Comparison of ENCODE assay signal across 8 cellular contexts in the genomic region with DNA sequence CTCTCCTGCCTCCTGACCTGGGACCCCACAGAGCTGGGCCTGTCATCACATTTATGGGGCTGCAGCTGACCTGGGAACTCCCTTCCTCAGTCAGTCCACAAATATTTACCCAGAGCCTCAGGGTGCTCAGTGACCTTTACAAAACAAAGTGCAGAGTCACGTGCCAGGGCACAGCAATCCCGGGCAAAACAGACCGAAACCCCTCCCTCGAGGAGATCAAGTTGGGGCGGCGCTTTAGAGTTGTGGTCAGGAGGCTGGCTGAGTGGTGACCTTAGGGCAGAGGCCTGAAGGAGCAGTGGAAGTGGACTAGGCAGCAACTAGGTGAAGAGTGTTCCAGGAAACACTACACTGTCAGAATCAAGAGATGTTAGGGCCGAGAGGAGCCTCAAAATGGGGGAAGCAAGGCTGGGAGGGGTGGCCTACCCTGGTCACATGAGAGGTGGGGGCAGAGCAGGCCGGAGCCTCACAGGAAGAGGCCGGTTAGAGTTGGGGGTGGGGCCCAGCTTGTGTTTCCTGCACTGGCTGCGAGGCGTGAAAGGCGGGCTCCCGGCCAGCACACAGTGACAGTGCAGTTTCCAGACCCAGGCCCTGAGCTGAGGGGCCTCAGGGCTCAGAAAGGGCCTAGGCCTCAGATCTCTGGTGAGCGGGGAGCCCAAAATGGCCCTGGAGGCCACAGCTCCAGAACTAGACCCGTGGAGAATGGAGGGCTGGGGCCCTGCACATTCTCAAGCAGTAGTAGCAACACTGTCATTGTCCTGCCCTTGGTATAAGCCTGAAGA. TPM values are rescaled to one million over a fixed set of nuclear protein-coding genes. Genes with fewer than 3 reads are reported as not detected.
DNase-seq lines count a peak whose midpoint lies in the region; ATAC-seq and TF ChIP-seq lines count a peak whose summit lies in the region.

No MANE protein-coding gene starts in this region.

- H3K4me1 ChIP-seq in Karpas-422 (ENCODE audit: low read length), result peaks cover 83% of the 10 kb centered on the region

- H3K9me3 ChIP-seq in Karpas-422 (ENCODE audit: low read length), result no peaks in the 10 kb centered on the region

- H3K36me3 ChIP-seq in Karpas-422 (ENCODE audit: insufficient read depth, low read length), result no peaks in the 10 kb centered on the region

- H3K36me3 Mint-ChIP-seq in nephron (ENCODE audit: low read depth), result no peaks in the 10 kb centered on the region

- H4K20me1 ChIP-seq in Karpas-422 (ENCODE audit: insufficient read depth, low read depth, low read length), result peaks cover 8% of the 10 kb centered on the region

- H3K4me2 ChIP-seq in Karpas-422 (ENCODE audit: low read depth, low read length, poor library complexity, severe bottlenecking), result peak overlapping the region; percentile 78

- H3K9me2 ChIP-seq in Karpas-422 (replicated peaks; ENCODE audit: insufficient read depth, low read length), result no peaks in the 10 kb centered on the region

- peak overlapping the region; percentile 99 to 100 (median 99) for H3K27ac Mint-ChIP-seq in nephron
- peak overlapping the region; percentile 99 to 100 for H3K27ac Mint-ChIP-seq in stimulated activated naive CD8-positive, alpha-beta T cell treated with anti-CD3 and anti-CD28 coated beads, Interleukin-15, amount 100 ng/mL, for 72 hours

- no peaks in the 10 kb centered on the region for H3K9me3 Mint-ChIP-seq in nephron
- H3K9me3 Mint-ChIP-seq in stimulated activated naive CD8-positive, alpha-beta T cell treated with anti-CD3 and anti-CD28 coated beads, Interleukin-15, amount 100 ng/mL, for 72 hours, result peaks cover 0 to 10% of the 10 kb centered on the region in 2 donors

- peak; percentile 91 for DNase-seq in DMS79 treated with DMSO at 0.1 percent for 48 hours (lab: John Stamatoyannopoulos, UW)
- DNase-seq in Karpas-422, result peak; percentile 99
- peak; percentile 99 for DNase-seq in RPMI7951 (ENCODE audit: low read depth)
- DNase-seq in activated T-helper 9 cell treated with anti-CD3 and anti-CD28 coated beads, Interleukin-2, amount 50 U/mL, for 16 hours (ENCODE audit: low read depth), result peak; percentile 73
- peak; percentile 98 for DNase-seq in fibroblast of pulmonary artery (ENCODE audit: low read depth)
- peak; percentile 94 to 97 for DNase-seq in stimulated activated naive CD8-positive, alpha-beta T cell treated with anti-CD3 and anti-CD28 coated beads, Interleukin-15, amount 100 ng/mL, for 72 hours

- H3K4me3 ChIP-seq in Karpas-422 (ENCODE audit: low read length), result peak overlapping the region; percentile 63
- H3K4me3 ChIP-seq in fibroblast of pulmonary artery (replicated peaks; ENCODE audit: low read depth, low read length), result peak overlapping the region; percentile 50

- peak overlapping the region; percentile 58; the same call in 1 of the 2 replicates for H2AFZ ChIP-seq in Karpas-422 (ENCODE audit: low read length)

- H3K27me3 ChIP-seq in Karpas-422 (ENCODE audit: low read length), result no peaks in the 10 kb centered on the region

- H3K27me3 Mint-ChIP-seq in nephron (ENCODE audit: low read depth), result no peaks in the 10 kb centered on the region
- H3K27me3 Mint-ChIP-seq in stimulated activated naive CD8-positive, alpha-beta T cell treated with anti-CD3 and anti-CD28 coated beads, Interleukin-15, amount 100 ng/mL, for 72 hours, result peaks cover 7% of the 10 kb centered on the region

- peaks cover 16% of the 10 kb centered on the region for H3K79me2 ChIP-seq in Karpas-422 (ENCODE audit: low read length)

- peak overlapping the region; percentile 86 for H3K9ac ChIP-seq in Karpas-422 (ENCODE audit: low read length)

- peak; percentile 39 for ATAC-seq in GM21737 (IDR thresholded peaks at IDR 0.05; ENCODE audit: unreplicated experiment)
- peak; percentile 63 for ATAC-seq in stimulated activated naive CD8-positive, alpha-beta T cell treated with anti-CD3 and anti-CD28 coated beads, Interleukin-15, amount 100 ng/mL, for 72 hours

- H3K27ac ChIP-seq in Karpas-422 (ENCODE audit: low read length), result peak overlapping the region; percentile 97

- peak overlapping the region; percentile 74 to 83 (median 76) for H3K4me3 Mint-ChIP-seq in nephron
- H3K4me3 Mint-ChIP-seq in stimulated activated naive CD8-positive, alpha-beta T cell treated with anti-CD3 and anti-CD28 coated beads, Interleukin-15, amount 100 ng/mL, for 72 hours, result peak overlapping the region; percentile 90 to 97

- H3K4me1 Mint-ChIP-seq in nephron, result peaks cover 79% of the 10 kb centered on the region
- H3K4me1 Mint-ChIP-seq in stimulated activated naive CD8-positive, alpha-beta T cell treated with anti-CD3 and anti-CD28 coated beads, Interleukin-15, amount 100 ng/mL, for 72 hours, result peaks cover 73% of the 10 kb centered on the region

- TF ChIP-seq CTCF in fibroblast of pulmonary artery (IDR thresholded peaks at IDR 0.05; ENCODE audit: low read length, missing control alignments) (no peak), nephron (IDR thresholded peaks at IDR 0.05; ENCODE audit: unreplicated experiment in 3 of 3) (no peak)

RNA-seq across cellular contexts. Expression of gene NEAT1, which starts 3.7 kb away (rescaled TPM):
- 36.5 and 74.7 TPM in 2 replicates for total RNA-seq in Karpas-422 (2014; rRNA removed; shearing (Covaris generic); ENCODE audit: low replicate concordance)
- total RNA-seq in RPMI7951 (2014; rRNA removed; shearing (Covaris generic)), result 3.5 and 4.7 TPM in 2 replicates

RNA-seq across cellular contexts. Expression of gene FRMD8, which starts 32.4 kb away (rescaled TPM):
- total RNA-seq in Karpas-422 (2014; rRNA removed; shearing (Covaris generic); ENCODE audit: low replicate concordance), result 48.5 and 102 TPM in 2 replicates
- 21.9 and 43.8 TPM in 2 replicates for total RNA-seq in RPMI7951 (2014; rRNA removed; shearing (Covaris generic))

RNA-seq across cellular contexts. Expression of gene SLC25A45, which starts 36.4 kb away (rescaled TPM):
- total RNA-seq in Karpas-422 (2014; rRNA removed; shearing (Covaris generic); ENCODE audit: low replicate concordance), result 6.7 and 9.7 TPM in 2 replicates
- 0.48 and 0.68 TPM in 2 replicates for total RNA-seq in RPMI7951 (2014; rRNA removed; shearing (Covaris generic))

Comparison
In these comparisons a context has a peak if more than half of its experiments do, and no peak if none do; other contexts are left out.
1. Peak in every context shown above with its lines: DNase-seq, ATAC-seq, H3K4me3 ChIP-seq and H3K27ac ChIP-seq.